In the genomic region with DNA sequence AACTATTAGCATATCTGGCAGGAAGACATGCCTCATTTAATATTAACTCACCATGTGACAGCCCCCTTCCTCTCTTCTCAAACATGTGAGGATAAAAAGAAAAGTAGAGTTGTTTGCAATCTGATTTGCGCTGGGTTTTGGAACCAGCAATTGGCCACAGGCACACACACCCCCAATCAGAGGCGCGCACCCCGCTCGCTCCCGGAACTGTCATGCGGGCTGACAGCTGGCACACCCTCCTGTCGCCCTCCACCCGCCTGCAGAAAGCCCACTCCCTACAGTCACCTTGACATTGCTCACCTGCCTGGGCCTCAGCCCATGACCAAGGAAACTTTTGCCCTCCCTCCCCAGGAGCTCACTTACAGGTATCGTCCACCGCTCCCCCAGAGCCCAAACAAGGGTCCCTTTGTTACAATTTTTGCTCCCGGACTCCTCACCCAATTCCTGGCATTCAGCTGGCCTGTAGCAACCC, we compare ENCODE assay signal across 8 cellular contexts. TPM values are rescaled to one million over a fixed set of nuclear protein-coding genes. Genes with fewer than 3 reads are reported as not detected.
DNase-seq lines count a peak whose midpoint lies in the region; ATAC-seq and TF ChIP-seq lines count a peak whose summit lies in the region.

No MANE protein-coding gene starts in this region.

- H3K27me3 ChIP-seq in RWPE2 (ENCODE audit: insufficient read depth, poor library complexity, severe bottlenecking) (no peaks in the 10 kb centered on the region), esophagus (ENCODE audit: control insufficient read depth in 1 of 2, insufficient read depth in 2 of 2, low read length in 2 of 2) (no peaks in the 10 kb centered on the region)

- DNase-seq in stimulated activated CD4-positive, alpha-beta T cell treated with anti-CD3 and anti-CD28 coated beads, Interleukin-15, amount 100 ng/mL, for 24 hours: peak; percentile 5
- DNase-seq in stimulated activated CD4-positive, alpha-beta T cell treated with anti-CD3 and anti-CD28 coated beads, Interleukin-12 subunit alpha, Interleukin-12 subunit beta, amount 100 ng/mL, for 4 hours: no peak
- DNase-seq in RWPE2 (ENCODE audit: low spot score): peak; percentile 59
- DNase-seq in myocyte (ENCODE audit: low read depth): peak; percentile 31
- no peak for DNase-seq in MV-4-11 (lab: John Stamatoyannopoulos, UW)

- WGBS in esophagus, 2 donors: 1 to 2% methylated on average over 12 of the region's 12 CpGs

- ATAC-seq in RWPE2 (ENCODE audit: low read depth) (peak; percentile 15), GM21528 (IDR thresholded peaks at IDR 0.05; ENCODE audit: low FRiP score, unreplicated experiment) (no peak), HG03095 (IDR thresholded peaks at IDR 0.05; ENCODE audit: unreplicated experiment) (no peak)

- peak overlapping the region; percentile 94 for H3K4me3 ChIP-seq in RWPE2 (ENCODE audit: severe bottlenecking)
- peak overlapping the region; percentile 77 to 97 for H3K4me3 ChIP-seq in esophagus (ENCODE audit: low read depth in 1 of 2, low read length in 2 of 2)

- H3K4me1 ChIP-seq in RWPE2 (ENCODE audit: insufficient read depth, poor library complexity, severe bottlenecking) (peaks cover 40% of the 10 kb centered on the region), esophagus (ENCODE audit: control insufficient read depth in 2 of 2, insufficient read depth in 2 of 2, low read length in 1 of 2) (peaks cover 0 to 3% of the 10 kb centered on the region in 2 donors)

- peak overlapping the region; percentile 92 for H3K27ac ChIP-seq in RWPE2 (ENCODE audit: poor library complexity, severe bottlenecking)
- peak overlapping the region; percentile 95 to 99 for H3K27ac ChIP-seq in esophagus (ENCODE audit: low read depth in 2 of 2, low read length in 1 of 2)

- no peaks in the 10 kb centered on the region for H3K9me3 ChIP-seq in RWPE2 (ENCODE audit: severe bottlenecking)
- H3K9me3 ChIP-seq in esophagus (ENCODE audit: control insufficient read depth in 2 of 2, insufficient read depth in 1 of 2, low read depth in 1 of 2, low read length in 1 of 2): no peaks in the 10 kb centered on the region

- TF ChIP-seq CTCF in RWPE2 (IDR thresholded peaks at IDR 0.05; ENCODE audit: poor library complexity, severe bottlenecking): no peak

- H3K36me3 ChIP-seq in RWPE2 (ENCODE audit: low read depth) (no peaks in the 10 kb centered on the region), esophagus (ENCODE audit: control insufficient read depth in 2 of 2, insufficient read depth in 2 of 2, low read length in 1 of 2) (peaks cover 0 to 2% of the 10 kb centered on the region in 2 donors)

RNA-seq across cellular contexts. Expression of a gene that starts 1.1 kb away (rescaled TPM):
- polyA plus RNA-seq in esophagus: 10 to 100 TPM; 18.0 to 27.9 TPM
- 2.3 and 5.6 TPM in 2 replicates for total RNA-seq in myocyte
- 5.3 TPM for polyA plus RNA-seq in myocyte (2012)

Comparison
In these comparisons a context has a peak if more than half of its experiments do, and no peak if none do; other contexts are left out.
1. DNase-seq: peak in stimulated activated CD4-positive, alpha-beta T cell treated with anti-CD3 and anti-CD28 coated beads, Interleukin-15, amount 100 ng/mL, for 24 hours (single experiment), RWPE2 (single experiment) and myocyte (single experiment); none in stimulated activated CD4-positive, alpha-beta T cell treated with anti-CD3 and anti-CD28 coated beads, Interleukin-12 subunit alpha, Interleukin-12 subunit beta, amount 100 ng/mL, for 4 hours (single experiment) and MV-4-11 (single experiment).